ENCODE assay signal across 1 cellular context in the genomic region with DNA sequence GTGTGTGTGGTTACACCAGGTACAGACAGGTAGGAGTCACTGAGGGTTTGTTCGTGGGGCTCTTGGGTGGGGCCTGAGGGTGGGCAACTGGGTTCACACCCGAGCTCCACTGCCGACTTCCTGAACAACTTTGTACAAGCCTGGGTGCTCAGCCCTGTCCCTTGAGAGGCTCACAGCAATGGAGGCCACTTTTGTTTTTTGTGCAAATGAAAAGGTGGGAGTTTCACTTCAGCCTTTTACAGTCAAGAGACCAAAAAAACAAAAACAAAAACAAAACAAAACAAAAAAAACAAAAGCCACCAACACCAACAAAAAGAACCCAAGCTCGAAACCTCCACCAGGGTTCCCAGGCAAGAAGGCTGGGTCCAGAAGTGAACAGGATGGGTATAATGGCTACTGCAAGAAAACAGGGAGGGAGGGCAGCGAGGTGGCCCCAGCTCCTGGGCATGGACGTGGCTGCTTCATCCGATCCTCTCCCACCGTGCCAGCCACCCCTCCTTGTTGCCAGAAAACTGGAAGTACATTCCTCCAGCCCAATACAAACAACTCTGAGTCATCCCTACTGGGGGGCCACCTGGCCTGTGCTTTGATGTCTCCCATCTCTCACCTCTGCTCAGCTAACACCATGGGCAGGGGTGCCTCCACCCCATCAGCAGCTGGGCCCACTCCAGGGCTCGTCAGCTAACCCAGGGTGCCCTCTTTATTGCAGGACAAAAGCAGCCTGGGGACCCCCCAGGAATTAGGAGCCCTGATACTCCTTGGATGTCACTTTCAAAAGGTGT.
TF ChIP-seq lines count a peak whose summit lies in the region.

No MANE protein-coding gene starts in this region.

TF ChIP-seq in liver, 16 proteins besides CTCF, POLR2A, EP300 and RAD21 (continued from another document):
- TF ChIP-seq, protein P1, sequence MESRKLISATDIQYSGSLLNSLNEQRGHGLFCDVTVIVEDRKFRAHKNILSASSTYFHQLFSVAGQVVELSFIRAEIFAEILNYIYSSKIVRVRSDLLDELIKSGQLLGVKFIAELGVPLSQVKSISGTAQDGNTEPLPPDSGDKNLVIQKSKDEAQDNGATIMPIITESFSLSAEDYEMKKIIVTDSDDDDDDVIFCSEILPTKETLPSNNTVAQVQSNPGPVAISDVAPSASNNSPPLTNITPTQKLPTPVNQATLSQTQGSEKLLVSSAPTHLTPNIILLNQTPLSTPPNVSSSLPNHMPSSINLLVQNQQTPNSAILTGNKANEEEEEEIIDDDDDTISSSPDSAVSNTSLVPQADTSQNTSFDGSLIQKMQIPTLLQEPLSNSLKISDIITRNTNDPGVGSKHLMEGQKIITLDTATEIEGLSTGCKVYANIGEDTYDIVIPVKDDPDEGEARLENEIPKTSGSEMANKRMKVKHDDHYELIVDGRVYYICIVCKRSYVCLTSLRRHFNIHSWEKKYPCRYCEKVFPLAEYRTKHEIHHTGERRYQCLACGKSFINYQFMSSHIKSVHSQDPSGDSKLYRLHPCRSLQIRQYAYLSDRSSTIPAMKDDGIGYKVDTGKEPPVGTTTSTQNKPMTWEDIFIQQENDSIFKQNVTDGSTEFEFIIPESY (IDR thresholded peaks at IDR 0.05) = no peak
- TF ChIP-seq EGR1 (IDR thresholded peaks at IDR 0.05; ENCODE audit: low read depth in 2 of 2) (no peak), SP1 (IDR thresholded peaks at IDR 0.05) (no peak), YY1 (IDR thresholded peaks at IDR 0.05) (no peak)
- TF ChIP-seq, protein P2, sequence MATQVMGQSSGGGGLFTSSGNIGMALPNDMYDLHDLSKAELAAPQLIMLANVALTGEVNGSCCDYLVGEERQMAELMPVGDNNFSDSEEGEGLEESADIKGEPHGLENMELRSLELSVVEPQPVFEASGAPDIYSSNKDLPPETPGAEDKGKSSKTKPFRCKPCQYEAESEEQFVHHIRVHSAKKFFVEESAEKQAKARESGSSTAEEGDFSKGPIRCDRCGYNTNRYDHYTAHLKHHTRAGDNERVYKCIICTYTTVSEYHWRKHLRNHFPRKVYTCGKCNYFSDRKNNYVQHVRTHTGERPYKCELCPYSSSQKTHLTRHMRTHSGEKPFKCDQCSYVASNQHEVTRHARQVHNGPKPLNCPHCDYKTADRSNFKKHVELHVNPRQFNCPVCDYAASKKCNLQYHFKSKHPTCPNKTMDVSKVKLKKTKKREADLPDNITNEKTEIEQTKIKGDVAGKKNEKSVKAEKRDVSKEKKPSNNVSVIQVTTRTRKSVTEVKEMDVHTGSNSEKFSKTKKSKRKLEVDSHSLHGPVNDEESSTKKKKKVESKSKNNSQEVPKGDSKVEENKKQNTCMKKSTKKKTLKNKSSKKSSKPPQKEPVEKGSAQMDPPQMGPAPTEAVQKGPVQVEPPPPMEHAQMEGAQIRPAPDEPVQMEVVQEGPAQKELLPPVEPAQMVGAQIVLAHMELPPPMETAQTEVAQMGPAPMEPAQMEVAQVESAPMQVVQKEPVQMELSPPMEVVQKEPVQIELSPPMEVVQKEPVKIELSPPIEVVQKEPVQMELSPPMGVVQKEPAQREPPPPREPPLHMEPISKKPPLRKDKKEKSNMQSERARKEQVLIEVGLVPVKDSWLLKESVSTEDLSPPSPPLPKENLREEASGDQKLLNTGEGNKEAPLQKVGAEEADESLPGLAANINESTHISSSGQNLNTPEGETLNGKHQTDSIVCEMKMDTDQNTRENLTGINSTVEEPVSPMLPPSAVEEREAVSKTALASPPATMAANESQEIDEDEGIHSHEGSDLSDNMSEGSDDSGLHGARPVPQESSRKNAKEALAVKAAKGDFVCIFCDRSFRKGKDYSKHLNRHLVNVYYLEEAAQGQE (IDR thresholded peaks at IDR 0.05) = no peak
- TF ChIP-seq, protein P3, sequence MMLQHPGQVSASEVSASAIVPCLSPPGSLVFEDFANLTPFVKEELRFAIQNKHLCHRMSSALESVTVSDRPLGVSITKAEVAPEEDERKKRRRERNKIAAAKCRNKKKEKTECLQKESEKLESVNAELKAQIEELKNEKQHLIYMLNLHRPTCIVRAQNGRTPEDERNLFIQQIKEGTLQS (IDR thresholded peaks at IDR 0.05) = no peak
